Comparison of ENCODE assay signal across 31 cellular contexts in the genomic region with DNA sequence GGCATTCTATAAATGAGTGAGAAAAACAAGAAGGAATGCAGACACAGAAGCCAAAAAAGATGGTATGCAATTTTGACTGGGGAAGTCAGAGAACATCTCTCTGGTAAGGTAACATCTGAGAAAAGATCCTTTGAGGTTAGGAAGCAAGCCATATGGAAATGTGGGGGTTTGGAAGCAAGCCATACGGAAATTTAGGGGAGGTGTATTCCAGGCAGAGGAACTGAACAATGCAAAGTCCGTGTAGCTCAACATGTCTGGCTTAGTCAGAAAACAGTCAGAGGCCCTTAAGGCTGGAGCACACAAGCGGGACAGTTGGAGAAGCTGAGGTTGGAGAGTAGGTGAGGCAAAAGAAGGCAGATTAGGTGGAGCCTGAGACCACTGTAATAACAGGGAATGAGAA. TPM values are rescaled to one million over a fixed set of nuclear protein-coding genes. Genes with fewer than 3 reads are reported as not detected.
DNase-seq lines count a peak whose midpoint lies in the region; ATAC-seq and TF ChIP-seq lines count a peak whose summit lies in the region.
"Had no signal": no experiment of that assay in that cellular context is flagged by ENCODE, and none has a peak within 500 bp of the region (broad histone marks: within the 10 kb centered on the region; RNA-seq: fewer than 3 reads in every experiment).

No MANE protein-coding gene starts in this region.

- no peak for ATAC-seq in mucosa of descending colon
- ATAC-seq: effector memory CD8-positive, alpha-beta T cell; gastrocnemius medialis; HCT116; left lobe of liver; sciatic nerve had no signal

- H3K4me3 ChIP-seq in cardiac fibroblast (replicated peaks in 1 of 2; ENCODE audit: low read depth in 2 of 2, low read length in 2 of 2) (no peak overlapping the region), mucosa of descending colon (no peak overlapping the region)
- H3K4me3 ChIP-seq: coronary artery, gastrocnemius medialis, hepatocyte, PC-9, prostate gland, suprapubic skin had no signal

- peaks cover 9% of the 10 kb centered on the region for H3K4me1 Mint-ChIP-seq in T-helper 1 cell treated with Interleukin-12 subunit alpha and Interleukin-12 subunit beta and Interleukin-4 antibody, amounts not matched to agents 30 μg/mL and 1 μg/mL, for 36 hours (ENCODE audit: low read depth)
- peaks cover 2% of the 10 kb centered on the region for H3K4me1 Mint-ChIP-seq in progenitor cell of endocrine pancreas (ENCODE audit: low read depth)

- peaks cover 12% of the 10 kb centered on the region for H3K36me3 Mint-ChIP-seq in T-helper 1 cell treated with Interleukin-12 subunit alpha and Interleukin-12 subunit beta and Interleukin-4 antibody, amounts not matched to agents 30 μg/mL and 1 μg/mL, for 36 hours (ENCODE audit: low read depth)
- peaks cover 20% of the 10 kb centered on the region for H3K36me3 Mint-ChIP-seq in progenitor cell of endocrine pancreas (ENCODE audit: insufficient read depth)

- no peaks in the 10 kb centered on the region for H3K4me1 ChIP-seq in mucosa of descending colon (ENCODE audit: low read depth)
- H3K4me1 ChIP-seq: prostate gland, suprapubic skin had no signal

- peak overlapping the region; percentile 36 for H3K27ac Mint-ChIP-seq in T-helper 1 cell treated with Interleukin-12 subunit alpha and Interleukin-12 subunit beta and Interleukin-4 antibody, amounts not matched to agents 30 μg/mL and 1 μg/mL, for 36 hours
- H3K27ac Mint-ChIP-seq in progenitor cell of endocrine pancreas: peak overlapping the region; percentile 84
- H3K27ac Mint-ChIP-seq: activated CD4-positive, alpha-beta T cell treated with anti-CD3 and anti-CD28 coated beads, Interleukin-2, amount 10 ng/mL, durations not matched to agents 7 days and 5 days had no signal

- no peaks in the 10 kb centered on the region for H3K36me3 ChIP-seq in mucosa of descending colon (ENCODE audit: low read depth)
- H3K36me3 ChIP-seq: prostate gland, suprapubic skin had no signal

- H3K9me3 ChIP-seq in mucosa of descending colon: no peaks in the 10 kb centered on the region
- H3K9me3 ChIP-seq: gastrocnemius medialis, neutrophil, prostate gland, suprapubic skin had no signal

- in situ Hi-C loops in KBM-7 (cut with MboI; ENCODE audit: low pct_unique_long_range_greater_than_20kb, low sequenced_read_pairs): no loop called here

- H3K4me3 Mint-ChIP-seq in T-helper 1 cell treated with Interleukin-12 subunit alpha and Interleukin-12 subunit beta and Interleukin-4 antibody, amounts not matched to agents 30 μg/mL and 1 μg/mL, for 36 hours: no peak overlapping the region
- no peak overlapping the region for H3K4me3 Mint-ChIP-seq in progenitor cell of endocrine pancreas (ENCODE audit: low read depth)
- H3K4me3 Mint-ChIP-seq: activated CD4-positive, alpha-beta T cell treated with anti-CD3 and anti-CD28 coated beads, Interleukin-2, amount 10 ng/mL, durations not matched to agents 7 days and 5 days; effector memory CD8-positive, alpha-beta T cell; immature natural killer cell had no signal

- DNase-seq in T-helper 1 cell (no peak), NCI-H446 (lab: John Stamatoyannopoulos, UW) (peak; percentile 8 to 80), cardiac fibroblast (ENCODE audit: low read depth in 2 of 2) (peak; percentile 29 to 43), progenitor cell of endocrine pancreas (ENCODE audit: low spot score, unreplicated experiment) (no peak), mucosa of descending colon (no peak), KBM-7 (no peak)
- no peak for DNase-seq in activated naive CD4-positive, alpha-beta T cell treated with anti-CD3 and anti-CD28 coated beads, Interleukin-2, amount 50 U/mL, for 16 hours
- DNase-seq: activated CD4-positive, alpha-beta T cell treated with anti-CD3 and anti-CD28 coated beads, Interleukin-2, amount 10 ng/mL, durations not matched to agents 7 days and 5 days; activated T-cell treated with anti-CD3 and anti-CD28 coated beads, Interleukin-2, amount 50 U/mL, for 48 hours; DND-41; effector memory CD8-positive, alpha-beta T cell; gastrocnemius medialis; immature natural killer cell; Karpas-422; mesenchymal stem cell; MV-4-11; NCI-H1694; NCI-H345; NK-92 treated with Interleukin-12 subunit alpha and Interleukin-12 subunit beta, amount 100 ng/mL, for 24 hours; PC-9; stimulated activated naive CD4-positive, alpha-beta T cell; T1000 had no signal

- H3K27me3 Mint-ChIP-seq in T-helper 1 cell treated with Interleukin-12 subunit alpha and Interleukin-12 subunit beta and Interleukin-4 antibody, amounts not matched to agents 30 μg/mL and 1 μg/mL, for 36 hours (ENCODE audit: low read depth): no peaks in the 10 kb centered on the region
- no peaks in the 10 kb centered on the region for H3K27me3 Mint-ChIP-seq in progenitor cell of endocrine pancreas
- H3K27me3 Mint-ChIP-seq: activated CD4-positive, alpha-beta T cell treated with anti-CD3 and anti-CD28 coated beads, Interleukin-2, amount 10 ng/mL, durations not matched to agents 7 days and 5 days; effector memory CD8-positive, alpha-beta T cell had no signal

- intact Hi-C loops in mucosa of descending colon (cut with DNase I, micrococcal nuclease): no loop called here

- TF ChIP-seq CTCF in cardiac fibroblast (IDR thresholded peaks at IDR 0.05; ENCODE audit: low read depth, low read length) (no peak), progenitor cell of endocrine pancreas (IDR thresholded peaks at IDR 0.05; ENCODE audit: unreplicated experiment) (no peak), mucosa of descending colon (IDR thresholded peaks at IDR 0.05) (no peak)

- H3K9me3 Mint-ChIP-seq in T-helper 1 cell treated with Interleukin-12 subunit alpha and Interleukin-12 subunit beta and Interleukin-4 antibody, amounts not matched to agents 30 μg/mL and 1 μg/mL, for 36 hours: no peaks in the 10 kb centered on the region
- no peaks in the 10 kb centered on the region for H3K9me3 Mint-ChIP-seq in progenitor cell of endocrine pancreas (ENCODE audit: low read depth)
- H3K9me3 Mint-ChIP-seq: activated CD4-positive, alpha-beta T cell treated with anti-CD3 and anti-CD28 coated beads, Interleukin-2, amount 10 ng/mL, durations not matched to agents 7 days and 5 days; effector memory CD8-positive, alpha-beta T cell; immature natural killer cell had no signal

RNA-seq across cellular contexts. Expression of gene RALGAPA2, which starts 35.3 kb away (rescaled TPM):
- total RNA-seq in progenitor cell of endocrine pancreas: 103 and 109 TPM in 2 replicates
- 10 to 100 TPM; 46.3 to 85.9 (median 66.9) TPM for total RNA-seq in mucosa of descending colon

Comparison
In these comparisons a context has a peak if more than half of its experiments do, and no peak if none do; other contexts are left out.
1. DNase-seq: peak in NCI-H446 (2 of 2) and cardiac fibroblast (2 of 2); none in T-helper 1 cell (0 of 5), progenitor cell of endocrine pancreas (single experiment), activated naive CD4-positive, alpha-beta T cell treated with anti-CD3 and anti-CD28 coated beads, Interleukin-2, amount 50 U/mL, for 16 hours (single experiment), mucosa of descending colon (0 of 3) and KBM-7 (single experiment).